Comparison of ENCODE assay signal across 22 cellular contexts in the genomic region with DNA sequence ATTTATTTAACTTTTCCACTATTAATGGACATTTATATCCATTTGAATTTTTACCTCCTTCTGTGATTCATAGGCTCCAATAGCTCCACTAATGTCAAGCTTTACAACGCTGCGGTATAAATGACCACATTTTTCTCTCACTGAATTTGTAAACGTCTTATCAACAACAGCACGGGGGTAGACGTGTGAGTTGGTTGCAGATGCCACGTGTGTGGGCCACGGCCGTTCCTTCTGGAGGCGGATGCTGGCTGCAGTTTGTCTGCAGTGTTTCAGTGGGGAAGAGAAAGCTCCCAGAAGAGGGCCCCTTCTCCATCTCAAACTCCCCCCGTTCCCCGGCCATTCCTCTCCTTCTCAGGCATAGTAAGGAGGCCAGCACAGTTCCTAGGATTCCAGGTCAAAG.
"Had no signal": no experiment of that assay in that cellular context is flagged by ENCODE, and none has a peak within 500 bp of the region (broad histone marks: within the 10 kb centered on the region; RNA-seq: fewer than 3 reads in every experiment).

No MANE protein-coding gene starts in this region.

- H3K9me3 Mint-ChIP-seq: natural killer cell treated with Interleukin-12 subunit alpha and Interleukin-12 subunit beta and Interleukin-15 and Interleukin-18, amount 100 ng/mL, for 72 hours; neural progenitor cell; stimulated activated memory B cell treated with anti-CD40 and anti-IgM and Interleukin-4, amounts not matched to agents 10 μg/mL and 1 μg/mL and 100 μg/mL, for 72 hours; stimulated activated naive CD8-positive, alpha-beta T cell treated with anti-CD3 and anti-CD28 coated beads, Interleukin-15, Interleukin-2, amounts not matched to agents 100 ng/mL and 50 ng/mL, for 24 hours had no signal

- H3K79me2 ChIP-seq: parathyroid adenoma had no signal

- H3K4me3 Mint-ChIP-seq: natural killer cell treated with Interleukin-12 subunit alpha and Interleukin-12 subunit beta and Interleukin-15 and Interleukin-18, amount 100 ng/mL, for 72 hours; neural progenitor cell; stimulated activated memory B cell treated with anti-CD40 and anti-IgM and Interleukin-4, amounts not matched to agents 10 μg/mL and 1 μg/mL and 100 μg/mL, for 72 hours; stimulated activated naive CD8-positive, alpha-beta T cell treated with anti-CD3 and anti-CD28 coated beads, Interleukin-15, Interleukin-2, amounts not matched to agents 100 ng/mL and 50 ng/mL, for 24 hours had no signal

- H3K36me3 Mint-ChIP-seq: natural killer cell treated with Interleukin-12 subunit alpha and Interleukin-12 subunit beta and Interleukin-15 and Interleukin-18, amount 100 ng/mL, for 72 hours; neural progenitor cell; stimulated activated memory B cell treated with anti-CD40 and anti-IgM and Interleukin-4, amounts not matched to agents 10 μg/mL and 1 μg/mL and 100 μg/mL, for 72 hours had no signal

- H3K4me2 ChIP-seq: neural progenitor cell had no signal

- H3K27ac ChIP-seq: colonic mucosa, gastroesophageal sphincter, neural progenitor cell, parathyroid adenoma, psoas muscle, right lobe of liver, tibial nerve, upper lobe of right lung, vagina had no signal

- H3K27me3 ChIP-seq: colonic mucosa, neural progenitor cell, right lobe of liver, tibial nerve, vagina had no signal

- H3K4me1 ChIP-seq: colonic mucosa, gastroesophageal sphincter, neural progenitor cell, parathyroid adenoma, psoas muscle, right lobe of liver, tibial nerve, upper lobe of right lung, vagina had no signal

- H2AFZ ChIP-seq: neural progenitor cell, parathyroid adenoma had no signal

- H3K36me3 ChIP-seq: colonic mucosa, gastroesophageal sphincter, neural progenitor cell, right lobe of liver, tibial nerve, upper lobe of right lung, vagina had no signal

- H3K4me1 Mint-ChIP-seq: neural progenitor cell; stimulated activated memory B cell treated with anti-CD40 and anti-IgM and Interleukin-4, amounts not matched to agents 10 μg/mL and 1 μg/mL and 100 μg/mL, for 72 hours had no signal

- H3K9me3 ChIP-seq: colonic mucosa, gastroesophageal sphincter, psoas muscle, right lobe of liver, tibial nerve, upper lobe of right lung, vagina had no signal

- DNase-seq: colonic mucosa; effector CD4-positive, alpha-beta T cell; foreskin fibroblast; glutamatergic neuron; left colon; left ventricle myocardium superior; mesenchymal stem cell; midbrain; psoas muscle; retina; right lobe of liver; stimulated activated CD4-positive, alpha-beta T cell treated with anti-CD3 and anti-CD28 coated beads, Interleukin-4, amount 100 ng/mL, for 1 hour; upper lobe of right lung had no signal

- H3K9ac ChIP-seq: neural progenitor cell, parathyroid adenoma had no signal

- ATAC-seq: gastroesophageal sphincter; left colon; left ventricle myocardium superior; natural killer cell treated with Interleukin-12 subunit alpha and Interleukin-12 subunit beta and Interleukin-15 and Interleukin-18, amount 100 ng/mL, for 72 hours; psoas muscle; right lobe of liver; stimulated activated memory B cell treated with anti-CD40 and anti-IgM and Interleukin-4, amounts not matched to agents 10 μg/mL and 1 μg/mL and 100 μg/mL, for 72 hours; upper lobe of right lung had no signal

- H3K27ac Mint-ChIP-seq: natural killer cell treated with Interleukin-12 subunit alpha and Interleukin-12 subunit beta and Interleukin-15 and Interleukin-18, amount 100 ng/mL, for 72 hours; neural progenitor cell; stimulated activated memory B cell treated with anti-CD40 and anti-IgM and Interleukin-4, amounts not matched to agents 10 μg/mL and 1 μg/mL and 100 μg/mL, for 72 hours; stimulated activated naive CD8-positive, alpha-beta T cell treated with anti-CD3 and anti-CD28 coated beads, Interleukin-15, Interleukin-2, amounts not matched to agents 100 ng/mL and 50 ng/mL, for 24 hours had no signal

- H3K4me3 ChIP-seq: colonic mucosa, gastroesophageal sphincter, lung, neural progenitor cell, psoas muscle, right lobe of liver, tibial nerve, upper lobe of right lung, vagina had no signal
